ENCODE assay signal across 7 cellular contexts in genomic region chr6:84626527-84626926, GRCh38.
DNase-seq lines count a peak whose midpoint lies in the region; TF ChIP-seq lines count a peak whose summit lies in the region.
"Not testable (repeated sequence)": the region's sequence is repeated elsewhere in the genome, so short reads cannot be mapped to it uniquely, and the experiment has no call there.

No MANE protein-coding gene starts in this region.

- not testable (repeated sequence) for H2AK5ac ChIP-seq in mesendoderm (ENCODE audit: low read length)

- H3K79me2 ChIP-seq in mesendoderm (ENCODE audit: control insufficient read depth, insufficient read depth, low read length) = not testable (repeated sequence)

- H3K36me3 ChIP-seq in endodermal cell (ENCODE audit: control insufficient read depth, insufficient read depth, low read length); mesendoderm (ENCODE audit: control insufficient read depth, insufficient read depth, low read length): not testable (repeated sequence)

- not testable (repeated sequence) for H2BK120ac ChIP-seq in mesendoderm (ENCODE audit: low read depth, low read length)

- H3K4me2 ChIP-seq in mesendoderm (ENCODE audit: low read length) = not testable (repeated sequence)

- 86 to 96% methylated on average over 8 to 14 of the region's 14 CpGs for WGBS in endodermal cell (ENCODE audit: insufficient coverage in 1 of 2, insufficient read length in 1 of 2), 2 experiments
- WGBS in mesendoderm (ENCODE audit: extremely low coverage, insufficient coverage, low lambda C conversion rate) = no CpG with 5 or more reads among the region's 14 CpGs

- DNase-seq in DMS53 treated with DMSO at 0.1 percent for 48 hours (lab: John Stamatoyannopoulos, UW; ENCODE audit: unreplicated experiment) (peak; percentile 40), HT-29 (ENCODE audit: low spot score) (peak; percentile 32), NCI-H146 (lab: John Stamatoyannopoulos, UW) (peak; percentile 60), NCI-H69 (lab: John Stamatoyannopoulos, UW) (peak; percentile 42), RPMI7951 (ENCODE audit: low read depth) (peak; percentile 15), endodermal cell (peak; percentile 78), mesendoderm (peak; percentile 23)

- H3K4ac ChIP-seq in mesendoderm (ENCODE audit: low read depth, low read length) = not testable (repeated sequence)

- not testable (repeated sequence) for H3K18ac ChIP-seq in mesendoderm (ENCODE audit: low read length)

- H3K4me3 Mint-ChIP-seq in endodermal cell = peak overlapping the region; percentile 56

- H3K4me1 ChIP-seq in endodermal cell (ENCODE audit: control insufficient read depth, insufficient read depth, low read length); mesendoderm (ENCODE audit: control insufficient read depth, low read depth, low read length): not testable (repeated sequence)

- H2BK5ac ChIP-seq in mesendoderm (ENCODE audit: low read length) = not testable (repeated sequence)

- H4K8ac ChIP-seq in mesendoderm (ENCODE audit: low read depth, low read length) = not testable (repeated sequence)

- H3K4me1 Mint-ChIP-seq in endodermal cell = peaks cover 11% of the 10 kb centered on the region

- H3K56ac ChIP-seq in mesendoderm (ENCODE audit: low read length) = not testable (repeated sequence)

- not testable (repeated sequence) for H3K27me3 ChIP-seq in endodermal cell (ENCODE audit: control insufficient read depth, insufficient read depth, low read length, poor library complexity, severe bottlenecking); mesendoderm (ENCODE audit: insufficient read depth, low read length, poor library complexity)

- not testable (repeated sequence) for H3K9ac ChIP-seq in endodermal cell (ENCODE audit: extremely low read depth, low read length, poor library complexity, severe bottlenecking); mesendoderm (ENCODE audit: low read length)

- H4K5ac ChIP-seq in mesendoderm (ENCODE audit: low read length) = not testable (repeated sequence)

- H3K36me3 Mint-ChIP-seq in endodermal cell (ENCODE audit: low read depth) = not testable (repeated sequence)

- not testable (repeated sequence) for H2BK15ac ChIP-seq in mesendoderm (replicated peaks; ENCODE audit: low read depth)

- H3K27ac ChIP-seq in endodermal cell (ENCODE audit: low read depth, low read length); mesendoderm (ENCODE audit: low read depth, low read length): not testable (repeated sequence)

- H3K23ac ChIP-seq in mesendoderm (ENCODE audit: low read length) = not testable (repeated sequence)

- not testable (repeated sequence) for H3K27me3 Mint-ChIP-seq in endodermal cell (ENCODE audit: insufficient read depth)

- peak overlapping the region; percentile 80 for H3K27ac Mint-ChIP-seq in endodermal cell

- not testable (repeated sequence) for H3K4me3 ChIP-seq in endodermal cell (ENCODE audit: low read length); mesendoderm (ENCODE audit: low read length)

- TF ChIP-seq CTCF in endodermal cell (conservative IDR thresholded peaks at IDR 0.05) = not testable (repeated sequence)

- H3K9me3 ChIP-seq in endodermal cell (ENCODE audit: control insufficient read depth, low read length) = not testable (repeated sequence)

- H3K79me1 ChIP-seq in mesendoderm (ENCODE audit: low read length) = not testable (repeated sequence)

- H3K9me3 Mint-ChIP-seq in endodermal cell = peaks cover 17% of the 10 kb centered on the region

Comparison
In these comparisons a context has a peak if more than half of its experiments do, and no peak if none do; other contexts are left out.
1. DNase-seq: peak in every context shown above with its lines; median percentile 78 in endodermal cell; 60 in NCI-H146; 42 in NCI-H69; 40 in DMS53 treated with DMSO at 0.1 percent for 48 hours; 32 in HT-29; 23 in mesendoderm; 15 in RPMI7951.